17 cellular contexts compared by ENCODE assay signal in genomic region chr2:47119001-47119400, GRCh38. TPM values are rescaled to one million over a fixed set of nuclear protein-coding genes. Genes with fewer than 3 reads are reported as not detected.
DNase-seq lines count a peak whose midpoint lies in the region; ATAC-seq and TF ChIP-seq lines count a peak whose summit lies in the region.
"Had no signal": no experiment of that assay in that cellular context is flagged by ENCODE, and none has a peak within 500 bp of the region (broad histone marks: within the 10 kb centered on the region; RNA-seq: fewer than 3 reads in every experiment).

No MANE protein-coding gene starts in this region.

- CTCF ChIA-PET in PC-3 (lab: Charles Lee) = no interaction called here

- no peaks in the 10 kb centered on the region for H3K79me2 ChIP-seq in PC-3 (ENCODE audit: low read length)

- H3K4me3 ChIP-seq in PC-3 (ENCODE audit: low read length) = no peak overlapping the region
- H3K4me3 ChIP-seq: Peyer's patch had no signal

- TF ChIP-seq CTCF in PC-3 (conservative IDR thresholded peaks at IDR 0.05; ENCODE audit: low read depth, low read length) = no peak

- peak overlapping the region; percentile 65 for H3K27ac ChIP-seq in PC-3 (ENCODE audit: low read length)
- peak overlapping the region; percentile 14 for H3K27ac ChIP-seq in epithelial cell of prostate
- H3K27ac ChIP-seq: Peyer's patch had no signal

- no peaks in the 10 kb centered on the region for H3K9me3 ChIP-seq in PC-3 (ENCODE audit: low read length)
- H3K9me3 ChIP-seq: Peyer's patch had no signal

- POLR2A ChIA-PET in PC-3 (lab: Charles Lee; ENCODE audit: unreplicated experiment) = no interaction called here

- H3K9me2 ChIP-seq in PC-3 (replicated peaks; ENCODE audit: low read length) = no peaks in the 10 kb centered on the region

- peak; percentile 79 for ATAC-seq in PC-3
- no peak for ATAC-seq in HG03354 (IDR thresholded peaks at IDR 0.05; ENCODE audit: poor library complexity, severe bottlenecking, unreplicated experiment)
- ATAC-seq: stimulated activated effector memory CD8-positive, alpha-beta T cell treated with anti-CD3 and anti-CD28 coated beads, Interleukin-12 subunit alpha, Interleukin-12 subunit beta, amount 100 ng/mL, for 72 hours had no signal

- intact Hi-C loops in PC-3 (cut with micrococcal nuclease) = loop anchor here (2.0 kb wide), 1 partner anchor 42 kb away; no protein-coding TSS in a partner anchor

- no TSS peak for BruUV-seq in PC-3 (replicated peaks; lab: Mats Ljungman, UMichigan)

- H3K9ac ChIP-seq in PC-3 (ENCODE audit: low read length) = 0 out of 2 replicates have a peak overlapping the region, but pooled peaks have one; percentile 1

- peaks cover 34% of the 10 kb centered on the region for H3K4me1 ChIP-seq in PC-3 (ENCODE audit: insufficient read depth, low read length)
- H3K4me1 ChIP-seq: Peyer's patch had no signal

- DNase-seq in COLO829 (ENCODE audit: low spot score) (peak; percentile 73), PC-3 (peak; percentile 78), epithelial cell of prostate (ENCODE audit: low read depth, low spot score) (no peak), non-pigmented ciliary epithelial cell (ENCODE audit: low read depth) (peak; percentile 59), HuH-7 (ENCODE audit: low spot score) (no peak), T-helper 9 cell (no peak)
- no peak for DNase-seq in stimulated activated CD4-positive, alpha-beta T cell treated with anti-CD3 and anti-CD28 coated beads, Interleukin-2, amount 100 ng/mL, for 48 hours
- DNase-seq: activated CD4-positive, alpha-beta memory T cell treated with anti-CD3 and anti-CD28 coated beads for 36 hours; C1 segment of cervical spinal cord; NCI-H1436; NCI-H526; Peyer's patch; stimulated activated CD4-positive, alpha-beta T cell treated with anti-CD3 and anti-CD28 coated beads, Interleukin-2, amount 100 ng/mL, for 24 hours had no signal

- H2AFZ ChIP-seq in PC-3 (ENCODE audit: low read length) = peak overlapping the region; percentile 41

- H3F3A ChIP-seq in PC-3 (ENCODE audit: low read length, unreplicated experiment) = peaks cover 4% of the 10 kb centered on the region

- peak overlapping the region; percentile 41 for H3K4me2 ChIP-seq in PC-3 (ENCODE audit: low read length)

- H3K27me3 ChIP-seq in PC-3 (ENCODE audit: low read length) = no peaks in the 10 kb centered on the region
- H3K27me3 ChIP-seq: Peyer's patch had no signal

- no peaks in the 10 kb centered on the region for H3K36me3 ChIP-seq in PC-3 (ENCODE audit: low read depth, low read length)
- H3K36me3 ChIP-seq: Peyer's patch had no signal

- H4K20me1 ChIP-seq in PC-3 (ENCODE audit: low read length) = no peaks in the 10 kb centered on the region

RNA-seq across cellular contexts. Expression of gene STPG4, which starts 36.1 kb away (rescaled TPM):
- total RNA-seq in PC-3 (2014; rRNA removed) = 2.4 TPM in 1 of 2 replicates, not detected in the other
- total RNA-seq: activated CD4-positive, alpha-beta memory T cell treated with anti-CD3 and anti-CD28 coated beads for 36 hours; activated T-helper 2 cell treated with anti-CD3 and anti-CD28 coated beads, Interferon-gamma antibody, Interleukin-2, Interleukin-4, amounts not matched to agents 10 μg/mL and 5 μg/mL and 100 μg/mL, durations not matched to agents 14 hours and 24 hours and 36 hours; mesenteric fat pad had no signal

RNA-seq across cellular contexts. Expression of gene CALM2, which starts 57.3 kb away (rescaled TPM):
- 382 and 393 TPM in 2 replicates for total RNA-seq in PC-3 (2014; rRNA removed)

Comparison
In these comparisons a context has a peak if more than half of its experiments do, and no peak if none do; other contexts are left out.
1. DNase-seq: peak in COLO829 (single experiment), PC-3 (single experiment) and non-pigmented ciliary epithelial cell (single experiment); none in epithelial cell of prostate (single experiment), stimulated activated CD4-positive, alpha-beta T cell treated with anti-CD3 and anti-CD28 coated beads, Interleukin-2, amount 100 ng/mL, for 48 hours (0 of 2), HuH-7 (single experiment) and T-helper 9 cell (single experiment).